2 cellular contexts compared by ENCODE assay signal in the genomic region with DNA sequence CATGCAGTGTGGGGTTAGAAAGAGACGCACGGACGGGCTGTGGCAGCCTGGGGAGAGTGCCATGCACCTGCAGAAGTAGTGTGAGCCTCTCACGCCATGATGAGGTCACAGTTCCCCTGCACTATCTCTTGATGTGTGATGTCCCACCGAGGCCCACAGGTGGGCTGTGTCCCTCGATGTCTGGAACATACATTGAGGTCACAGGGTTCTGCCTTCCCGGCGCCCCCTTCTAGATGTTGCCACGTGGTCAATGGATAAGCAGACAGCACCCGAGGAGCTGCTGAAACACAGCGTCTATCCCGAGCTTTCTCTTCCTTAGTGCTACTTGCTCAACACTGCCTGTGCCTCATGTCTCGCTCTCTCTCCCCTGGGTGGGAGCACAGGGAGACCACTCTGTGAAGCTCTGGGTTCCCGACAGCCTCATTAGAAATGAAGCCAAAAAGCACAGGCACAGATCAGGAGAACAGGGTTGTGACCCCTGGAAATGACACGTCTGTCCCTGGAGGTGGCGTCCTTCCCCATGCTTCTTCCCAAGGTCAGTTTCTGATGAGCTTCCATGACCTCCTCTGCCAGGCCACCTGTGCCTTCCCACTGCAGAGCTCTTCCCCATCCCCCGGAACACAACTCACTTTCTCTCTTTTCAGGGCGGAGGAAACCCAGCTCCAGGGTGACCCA.
TF ChIP-seq lines count a peak whose summit lies in the region.

No MANE protein-coding gene starts in this region.

TF ChIP-seq in HepG2, 621 proteins besides CTCF, POLR2A, EP300 and RAD21:
- TF ChIP-seq RFX1 (IDR thresholded peaks at IDR 0.05) (no peak), CREB1 (IDR thresholded peaks at IDR 0.05) (0 out of 2 replicates have a peak, but pooled peaks have one; percentile 14), CREB1 (CRISPR knock-in tag; IDR thresholded peaks at IDR 0.05) (no peak), ZNF343 (CRISPR knock-in tag; IDR thresholded peaks at IDR 0.05) (no peak), ZFP36 (IDR thresholded peaks at IDR 0.05; ENCODE audit: borderline replicate concordance, low read depth, low read length, partially characterized antibody) (no peak)

TF ChIP-seq in K562, 482 proteins besides CTCF, POLR2A, EP300 and RAD21:
- TF ChIP-seq HNRNPUL1 (IDR thresholded peaks at IDR 0.05; ENCODE audit: low read length) (no peak), NCOA1 (IDR thresholded peaks at IDR 0.05; ENCODE audit: low read depth) (no peak), RFX7 (CRISPR knock-in tag; IDR thresholded peaks at IDR 0.05) (no peak), ARNT (IDR thresholded peaks at IDR 0.05) (no peak), KLF6 (CRISPR knock-in tag; IDR thresholded peaks at IDR 0.05; ENCODE audit: borderline replicate concordance) (no peak), ESRRA (IDR thresholded peaks at IDR 0.05; ENCODE audit: borderline replicate concordance, low read depth) (peak; percentile 72), CBX1 (IDR thresholded peaks at IDR 0.05; ENCODE audit: low read depth) (no peak), TEAD4 (IDR thresholded peaks at IDR 0.05; ENCODE audit: low read length) (no peak), TEAD4 (CRISPR knock-in tag; IDR thresholded peaks at IDR 0.05; ENCODE audit: borderline replicate concordance) (0 out of 2 replicates have a peak, but pooled peaks have one; percentile 19), ZNF324 (CRISPR knock-in tag; IDR thresholded peaks at IDR 0.05) (no peak), HDAC1 (IDR thresholded peaks at IDR 0.05) (no peak), ZNF24 (IDR thresholded peaks at IDR 0.05) (no peak)
- TF ChIP-seq, protein P1, sequence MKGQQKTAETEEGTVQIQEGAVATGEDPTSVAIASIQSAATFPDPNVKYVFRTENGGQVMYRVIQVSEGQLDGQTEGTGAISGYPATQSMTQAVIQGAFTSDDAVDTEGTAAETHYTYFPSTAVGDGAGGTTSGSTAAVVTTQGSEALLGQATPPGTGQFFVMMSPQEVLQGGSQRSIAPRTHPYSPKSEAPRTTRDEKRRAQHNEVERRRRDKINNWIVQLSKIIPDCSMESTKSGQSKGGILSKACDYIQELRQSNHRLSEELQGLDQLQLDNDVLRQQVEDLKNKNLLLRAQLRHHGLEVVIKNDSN (CRISPR knock-in tag; IDR thresholded peaks at IDR 0.05), result peak; percentile 22; the same call in 1 of the 2 replicates
- TF ChIP-seq, protein P2, sequence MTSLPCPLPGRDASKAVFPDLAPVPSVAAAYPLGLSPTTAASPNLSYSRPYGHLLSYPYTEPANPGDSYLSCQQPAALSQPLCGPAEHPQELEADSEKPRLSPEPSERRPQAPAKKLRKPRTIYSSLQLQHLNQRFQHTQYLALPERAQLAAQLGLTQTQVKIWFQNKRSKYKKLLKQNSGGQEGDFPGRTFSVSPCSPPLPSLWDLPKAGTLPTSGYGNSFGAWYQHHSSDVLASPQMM (CRISPR knock-in tag; IDR thresholded peaks at IDR 0.05), result no peak
- TF ChIP-seq, protein P3, sequence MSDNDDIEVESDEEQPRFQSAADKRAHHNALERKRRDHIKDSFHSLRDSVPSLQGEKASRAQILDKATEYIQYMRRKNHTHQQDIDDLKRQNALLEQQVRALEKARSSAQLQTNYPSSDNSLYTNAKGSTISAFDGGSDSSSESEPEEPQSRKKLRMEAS (CRISPR knock-in tag; IDR thresholded peaks at IDR 0.05), result peak; percentile 53
- TF ChIP-seq, protein P4, sequence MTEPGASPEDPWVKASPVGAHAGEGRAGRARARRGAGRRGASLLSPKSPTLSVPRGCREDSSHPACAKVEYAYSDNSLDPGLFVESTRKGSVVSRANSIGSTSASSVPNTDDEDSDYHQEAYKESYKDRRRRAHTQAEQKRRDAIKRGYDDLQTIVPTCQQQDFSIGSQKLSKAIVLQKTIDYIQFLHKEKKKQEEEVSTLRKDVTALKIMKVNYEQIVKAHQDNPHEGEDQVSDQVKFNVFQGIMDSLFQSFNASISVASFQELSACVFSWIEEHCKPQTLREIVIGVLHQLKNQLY (CRISPR knock-in tag; conservative IDR thresholded peaks at IDR 0.05), result no peak
